Comparison of ENCODE assay signal across 15 cellular contexts in genomic region chr14:45698462-45699134, GRCh38.
DNase-seq lines count a peak whose midpoint lies in the region; ATAC-seq and TF ChIP-seq lines count a peak whose summit lies in the region.
"Had no signal": no experiment of that assay in that cellular context is flagged by ENCODE, and none has a peak within 500 bp of the region (broad histone marks: within the 10 kb centered on the region; RNA-seq: fewer than 3 reads in every experiment).

No MANE protein-coding gene starts in this region.

- TF ChIP-seq CTCF in 22Rv1 (IDR thresholded peaks at IDR 0.05) (no peak), lung (IDR thresholded peaks at IDR 0.05; ENCODE audit: control extremely low read depth, extremely low read depth) (no peak), vagina (IDR thresholded peaks at IDR 0.05) (no peak)
- no peak for TF ChIP-seq CTCF in CD4-positive, alpha-beta T cell (IDR thresholded peaks at IDR 0.05)

- H3K4me2 ChIP-seq in Karpas-422 (ENCODE audit: low read depth, low read length, poor library complexity, severe bottlenecking), result no peak overlapping the region
- H3K4me2 ChIP-seq: PC-9 had no signal

- H3K27me3 ChIP-seq in lung (ENCODE audit: control insufficient read depth, insufficient read depth) (no peaks in the 10 kb centered on the region), vagina (no peaks in the 10 kb centered on the region), Karpas-422 (ENCODE audit: low read length) (no peaks in the 10 kb centered on the region)
- no peaks in the 10 kb centered on the region for H3K27me3 ChIP-seq in CD4-positive, alpha-beta T cell (ENCODE audit: control insufficient read depth, insufficient read depth, low read length)

- no peaks in the 10 kb centered on the region for H3K79me2 ChIP-seq in Karpas-422 (ENCODE audit: low read length)

- POLR2A ChIA-PET in CD4-positive, alpha-beta T cell (lab: Charles Lee), result no interaction called here

- intact Hi-C loops in vagina (cut with DNase I), result no loop called here
- intact Hi-C loops in CD4-positive, alpha-beta T cell (cut with DNase I, micrococcal nuclease), result no loop called here

- H3K27ac ChIP-seq in 22Rv1 (peak overlapping the region; percentile 54), lung (ENCODE audit: low read depth in 1 of 2, low read length in 1 of 2) (no peak overlapping the region), vagina (no peak overlapping the region), Karpas-422 (ENCODE audit: low read length) (no peak overlapping the region)
- H3K27ac ChIP-seq in CD4-positive, alpha-beta T cell (ENCODE audit: low read depth, low read length), result no peak overlapping the region
- H3K27ac ChIP-seq: PC-9 had no signal

- no peak overlapping the region for H2AFZ ChIP-seq in Karpas-422 (ENCODE audit: low read length)
- H2AFZ ChIP-seq: PC-9 had no signal

- peaks cover 0 to 8% of the 10 kb centered on the region in 2 donors for H3K4me1 ChIP-seq in lung (ENCODE audit: control insufficient read depth in 2 of 2, insufficient read depth in 2 of 2, low read length in 2 of 2)
- H3K4me1 ChIP-seq in vagina, result no peaks in the 10 kb centered on the region
- H3K4me1 ChIP-seq in Karpas-422 (ENCODE audit: low read length), result no peaks in the 10 kb centered on the region

- H3K36me3 Mint-ChIP-seq in activated naive CD4-positive, alpha-beta T cell treated with anti-CD3 and anti-CD28 coated beads, Interleukin-2, amount 10 ng/mL, durations not matched to agents 7 days and 5 days, result no peaks in the 10 kb centered on the region
- no peaks in the 10 kb centered on the region for H3K36me3 Mint-ChIP-seq in CD4-positive, alpha-beta T cell (ENCODE audit: low read depth)
- H3K36me3 Mint-ChIP-seq: mesothelial cell of epicardium had no signal

- no peaks in the 10 kb centered on the region for H3K27me3 Mint-ChIP-seq in activated naive CD4-positive, alpha-beta T cell treated with anti-CD3 and anti-CD28 coated beads, Interleukin-2, amount 10 ng/mL, durations not matched to agents 7 days and 5 days
- H3K27me3 Mint-ChIP-seq in CD4-positive, alpha-beta T cell, result no peaks in the 10 kb centered on the region
- H3K27me3 Mint-ChIP-seq: activated CD4-positive, alpha-beta T cell treated with anti-CD3 and anti-CD28 coated beads, Interleukin-2, amount 10 ng/mL, durations not matched to agents 7 days and 5 days; B cell had no signal

- CTCF ChIA-PET in activated naive CD4-positive, alpha-beta T cell treated with anti-CD3 and anti-CD28 coated beads, Interleukin-2, amount 10 ng/mL, durations not matched to agents 7 days and 5 days (lab: Charles Lee), result no interaction called here
- CTCF ChIA-PET in CD4-positive, alpha-beta T cell (lab: Charles Lee), result no interaction called here

- no peaks in the 10 kb centered on the region for H3K36me3 ChIP-seq in lung (ENCODE audit: control insufficient read depth in 2 of 2, insufficient read depth in 2 of 2, low read length in 2 of 2)
- no peaks in the 10 kb centered on the region for H3K36me3 ChIP-seq in vagina
- no peaks in the 10 kb centered on the region for H3K36me3 ChIP-seq in Karpas-422 (ENCODE audit: insufficient read depth, low read length)

- no peak overlapping the region for H3K4me3 Mint-ChIP-seq in activated naive CD4-positive, alpha-beta T cell treated with anti-CD3 and anti-CD28 coated beads, Interleukin-2, amount 10 ng/mL, durations not matched to agents 7 days and 5 days
- no peak overlapping the region for H3K4me3 Mint-ChIP-seq in CD4-positive, alpha-beta T cell
- H3K4me3 Mint-ChIP-seq: activated CD4-positive, alpha-beta T cell treated with anti-CD3 and anti-CD28 coated beads, Interleukin-2, amount 10 ng/mL, durations not matched to agents 7 days and 5 days; B cell; mesothelial cell of epicardium had no signal

- DNase-seq in LoVo (ENCODE audit: low spot score), result peak; percentile 31
- peak; percentile 77 for DNase-seq in SK-MEL-5 (ENCODE audit: low read depth, low spot score)
- DNase-seq in lung (ENCODE audit: low spot score), result no peak
- DNase-seq in activated naive CD4-positive, alpha-beta T cell treated with anti-CD3 and anti-CD28 coated beads, Interleukin-2, amount 10 ng/mL, durations not matched to agents 7 days and 5 days, result no peak
- no peak for DNase-seq in vagina (ENCODE audit: extremely low spot score in 2 of 2)
- DNase-seq in Karpas-422, result no peak
- DNase-seq in CD4-positive, alpha-beta T cell, result no peak
- DNase-seq: activated CD4-positive, alpha-beta T cell treated with anti-CD3 and anti-CD28 coated beads, Interleukin-2, amount 10 ng/mL, durations not matched to agents 7 days and 5 days; activated effector memory CD4-positive, alpha-beta T cell treated with Interleukin-2 at 50 U/mL for 16 hours; PC-9; posterior cingulate gyrus; stimulated activated CD4-positive, alpha-beta T cell treated with anti-CD3 and anti-CD28 coated beads, Interleukin-2, amount 100 ng/mL, for 24 hours had no signal

- peaks cover 7% of the 10 kb centered on the region for H3K9me3 Mint-ChIP-seq in activated naive CD4-positive, alpha-beta T cell treated with anti-CD3 and anti-CD28 coated beads, Interleukin-2, amount 10 ng/mL, durations not matched to agents 7 days and 5 days
- H3K9me3 Mint-ChIP-seq in CD4-positive, alpha-beta T cell, result peaks cover 10% of the 10 kb centered on the region
- H3K9me3 Mint-ChIP-seq: mesothelial cell of epicardium had no signal

- no peak overlapping the region for H3K9ac ChIP-seq in Karpas-422 (ENCODE audit: low read length)

- ATAC-seq in lung (ENCODE audit: insufficient read depth, low FRiP score), result peak; percentile 38
- no peak for ATAC-seq in CD4-positive, alpha-beta T cell (ENCODE audit: poor library complexity)

- 38 to 55% methylated on average over 1 of the region's 1 CpG for WGBS in lung, 2 donors

- TF ChIP-seq POLR2A in vagina (IDR thresholded peaks at IDR 0.05), result no peak

- H3K9me3 ChIP-seq in lung (ENCODE audit: control insufficient read depth in 2 of 2, insufficient read depth in 1 of 2, low read length in 1 of 2), result no peaks in the 10 kb centered on the region
- H3K9me3 ChIP-seq in vagina, result no peaks in the 10 kb centered on the region
- peaks cover 22% of the 10 kb centered on the region for H3K9me3 ChIP-seq in Karpas-422 (ENCODE audit: low read length)
- H3K9me3 ChIP-seq in CD4-positive, alpha-beta T cell (ENCODE audit: control insufficient read depth, low read length), result no peaks in the 10 kb centered on the region

- no peaks in the 10 kb centered on the region for H3K4me1 Mint-ChIP-seq in activated naive CD4-positive, alpha-beta T cell treated with anti-CD3 and anti-CD28 coated beads, Interleukin-2, amount 10 ng/mL, durations not matched to agents 7 days and 5 days
- no peaks in the 10 kb centered on the region for H3K4me1 Mint-ChIP-seq in CD4-positive, alpha-beta T cell (ENCODE audit: low read depth)
- H3K4me1 Mint-ChIP-seq: activated CD4-positive, alpha-beta T cell treated with anti-CD3 and anti-CD28 coated beads, Interleukin-2, amount 10 ng/mL, durations not matched to agents 7 days and 5 days; B cell had no signal

- H3K9me2 ChIP-seq in Karpas-422 (replicated peaks; ENCODE audit: insufficient read depth, low read length), result no peaks in the 10 kb centered on the region

- in situ Hi-C loops in SK-MEL-5 (cut with HindIII; ENCODE audit: low pct_unique_long_range_greater_than_20kb, low sequenced_read_pairs), result no loop called here

- no peak overlapping the region for H3K4me3 ChIP-seq in lung
- no peak overlapping the region for H3K4me3 ChIP-seq in vagina
- H3K4me3 ChIP-seq in Karpas-422 (ENCODE audit: low read length), result no peak overlapping the region
- H3K4me3 ChIP-seq: PC-9 had no signal

- H3K27ac Mint-ChIP-seq in activated naive CD4-positive, alpha-beta T cell treated with anti-CD3 and anti-CD28 coated beads, Interleukin-2, amount 10 ng/mL, durations not matched to agents 7 days and 5 days, result no peak overlapping the region
- no peak overlapping the region for H3K27ac Mint-ChIP-seq in CD4-positive, alpha-beta T cell
- H3K27ac Mint-ChIP-seq: activated CD4-positive, alpha-beta T cell treated with anti-CD3 and anti-CD28 coated beads, Interleukin-2, amount 10 ng/mL, durations not matched to agents 7 days and 5 days; B cell; mesothelial cell of epicardium had no signal

- H4K20me1 ChIP-seq in Karpas-422 (ENCODE audit: insufficient read depth, low read depth, low read length), result no peaks in the 10 kb centered on the region

Comparison
In these comparisons a context has a peak if more than half of its experiments do, and no peak if none do; other contexts are left out.
1. DNase-seq: peak in LoVo (single experiment) and SK-MEL-5 (single experiment); none in lung (single experiment), activated naive CD4-positive, alpha-beta T cell treated with anti-CD3 and anti-CD28 coated beads, Interleukin-2, amount 10 ng/mL, durations not matched to agents 7 days and 5 days (single experiment), vagina (0 of 2), Karpas-422 (single experiment) and CD4-positive, alpha-beta T cell (0 of 10).